ENCODE assay signal across 8 cellular contexts in the genomic region with DNA sequence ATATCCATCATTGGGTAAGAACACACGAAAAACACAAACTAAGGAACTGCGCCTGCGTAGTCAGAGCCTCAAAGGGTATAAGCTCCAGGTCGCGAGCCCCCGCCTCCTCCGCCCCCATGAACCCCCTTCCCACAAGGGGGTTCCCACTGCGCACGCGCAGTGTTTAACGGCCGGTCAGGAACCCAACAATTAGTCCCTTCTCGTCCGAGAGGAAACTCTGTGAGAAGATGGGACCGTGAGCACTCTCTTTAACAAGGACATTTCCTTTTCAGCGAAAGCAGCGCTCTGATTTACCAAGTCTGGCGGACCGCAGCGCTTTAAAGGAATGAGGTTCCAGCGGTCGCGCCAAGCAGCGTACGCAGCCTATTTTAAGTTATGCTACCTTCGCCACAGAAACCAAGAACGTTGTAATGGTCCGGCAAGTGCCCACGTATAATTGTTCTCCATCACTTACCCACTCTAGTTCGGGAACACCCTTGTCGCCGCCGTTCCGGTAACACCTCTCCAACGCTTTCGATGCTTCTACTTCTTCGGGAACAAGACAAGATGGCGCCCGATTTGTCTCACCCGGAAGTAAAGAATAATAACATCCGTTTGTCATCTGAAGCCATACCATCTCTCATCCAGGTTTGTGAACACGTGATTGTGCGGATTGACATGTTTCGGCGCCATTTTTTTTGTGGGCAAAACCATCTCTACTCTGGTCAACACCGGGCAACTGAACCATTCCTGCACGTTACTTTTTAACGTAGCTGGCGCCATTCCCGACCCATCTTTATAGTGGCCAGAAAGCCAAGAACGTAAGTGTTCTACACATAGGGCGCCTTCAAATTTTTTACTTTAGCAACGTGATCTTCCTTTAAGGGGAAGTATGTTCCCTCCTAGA. TPM values are rescaled to one million over a fixed set of nuclear protein-coding genes. Genes with fewer than 3 reads are reported as not detected.
A peak's percentile ranks its signal among the peaks of the same experiment; 100 is the strongest.
DNase-seq lines count a peak whose midpoint lies in the region; ATAC-seq and TF ChIP-seq lines count a peak whose summit lies in the region.

Gene PNISR (minus strand): TSS at position 548 of the 886 bp plus-strand sequence. CDS start 10,649 bp downstream, outside the sequence.

- peaks cover 63% of the 10 kb centered on the region for H3K4me1 Mint-ChIP-seq in CD8-positive, alpha-beta T cell (ENCODE audit: low read depth)

- H3K36me3 ChIP-seq in CD8-positive, alpha-beta T cell (ENCODE audit: insufficient read depth, low read length), result no peaks in the 10 kb centered on the region
- H3K36me3 ChIP-seq in lower lobe of right lung, result peaks cover 13% of the 10 kb centered on the region

- H3K9me3 Mint-ChIP-seq in CD8-positive, alpha-beta T cell, result no peaks in the 10 kb centered on the region

- POLR2A ChIA-PET in CD8-positive, alpha-beta T cell (lab: Charles Lee), result interaction anchor here (0.5 to 2.5 kb wide), 8 partner anchors 11 to 143 kb away, joined by 3 to 12 read pairs (median 4); partner anchors contain the start of genes CCNC, COQ3 and USP45

- no peaks in the 10 kb centered on the region for H3K27me3 ChIP-seq in CD8-positive, alpha-beta T cell (ENCODE audit: insufficient read depth, low read length)
- H3K27me3 ChIP-seq in lower lobe of right lung (ENCODE audit: low read depth), result no peaks in the 10 kb centered on the region

- CTCF ChIA-PET in CD8-positive, alpha-beta T cell (lab: Charles Lee), result interaction anchor here (1.3 to 1.6 kb wide), 4 partner anchors 10 to 96 kb away, joined by 3 to 9 read pairs (median 4); no protein-coding TSS in a partner anchor

- H3K36me3 Mint-ChIP-seq in CD8-positive, alpha-beta T cell, result peaks cover 48% of the 10 kb centered on the region

- peak; percentile 76 for ATAC-seq in CD8-positive, alpha-beta T cell
- ATAC-seq in GM19467 (IDR thresholded peaks at IDR 0.05; ENCODE audit: unreplicated experiment) (peak; percentile 92), lower lobe of right lung (peak; percentile 97)

- peak within 1 kb of the TSS; percentile 97 for H3K4me3 ChIP-seq in CD8-positive, alpha-beta T cell (ENCODE audit: low read depth, low read length)
- peak within 1 kb of the TSS; percentile 79 for H3K4me3 ChIP-seq in lower lobe of right lung

- peak; percentile 73 to 92 (median 81) for DNase-seq in CD8-positive, alpha-beta T cell
- peak; percentile 83 for DNase-seq in HS-27A (ENCODE audit: low read depth)
- DNase-seq in NK-92 (lab: John Stamatoyannopoulos, UW; ENCODE audit: unreplicated experiment), result peak; percentile 41
- peak; percentile 67 to 69 for DNase-seq in activated CD8-positive, alpha-beta memory T cell treated with anti-CD3 and anti-CD28 coated beads for 1 hour (ENCODE audit: extremely low read depth in 1 of 2, low read depth in 1 of 2)
- DNase-seq in effector CD4-positive, alpha-beta T cell, result peak; percentile 86
- DNase-seq in lower lobe of right lung, result peak; percentile 86
- peak; percentile 69 to 87 (median 81) for DNase-seq in stimulated activated CD4-positive, alpha-beta T cell treated with anti-CD3 and anti-CD28 coated beads, TNF-alpha, amount 100 ng/mL, for 24 hours (ENCODE audit: low read depth in 3 of 3)

- H3K4me1 ChIP-seq in CD8-positive, alpha-beta T cell (ENCODE audit: insufficient read depth, low read length), result peaks cover 48% of the 10 kb centered on the region
- H3K4me1 ChIP-seq in lower lobe of right lung, result peaks cover 61% of the 10 kb centered on the region

- H3K27ac ChIP-seq in CD8-positive, alpha-beta T cell (ENCODE audit: low read depth, low read length), result peak within 1 kb of the TSS; percentile 98
- H3K27ac ChIP-seq in lower lobe of right lung, result peak within 1 kb of the TSS; percentile 99

- peak within 1 kb of the TSS; percentile 100 for H3K27ac Mint-ChIP-seq in CD8-positive, alpha-beta T cell

- TF ChIP-seq CTCF in CD8-positive, alpha-beta T cell (IDR thresholded peaks at IDR 0.05), result no peak
- no peak for TF ChIP-seq CTCF in lower lobe of right lung (IDR thresholded peaks at IDR 0.05)

- intact Hi-C loops in CD8-positive, alpha-beta T cell (cut with DNase I, micrococcal nuclease), result loop anchor here (1.0 to 10.0 kb wide), 11 partner anchors 18 to 1457 kb away; partner anchors contain the start of genes CCNC (in 2 of the 2), COQ3 (in 2 of the 2), ASCC3 (in 1 of the 2) and FBXL4 (in 1 of the 2)
- intact Hi-C loops in lower lobe of right lung (cut with DNase I), result no loop called here

- H3K4me3 Mint-ChIP-seq in CD8-positive, alpha-beta T cell, result peak within 1 kb of the TSS; percentile 99

- no peaks in the 10 kb centered on the region for H3K9me3 ChIP-seq in CD8-positive, alpha-beta T cell (ENCODE audit: low read length)
- no peaks in the 10 kb centered on the region for H3K9me3 ChIP-seq in lower lobe of right lung

- no peaks in the 10 kb centered on the region for H3K27me3 Mint-ChIP-seq in CD8-positive, alpha-beta T cell (ENCODE audit: low read depth)

RNA-seq across cellular contexts. Expression of gene PNISR, which starts in this region (rescaled TPM):
- 100 to 1,000 TPM; 287 to 316 TPM for total RNA-seq in CD8-positive, alpha-beta T cell
- total RNA-seq in lower lobe of right lung, result 109 TPM

Comparison
In these comparisons a context has a peak if more than half of its experiments do, and no peak if none do; other contexts are left out.
1. Peak in every context shown above with its lines: DNase-seq, ATAC-seq, H3K4me3 ChIP-seq and H3K27ac ChIP-seq.